ENCODE assay signal across 16 cellular contexts in genomic region chr1:199799116-199799515, GRCh38.
DNase-seq lines count a peak whose midpoint lies in the region; ATAC-seq and TF ChIP-seq lines count a peak whose summit lies in the region.
"Had no signal": no experiment of that assay in that cellular context is flagged by ENCODE, and none has a peak within 500 bp of the region (broad histone marks: within the 10 kb centered on the region; RNA-seq: fewer than 3 reads in every experiment).

No MANE protein-coding gene starts in this region.

- DNase-seq in A673 (ENCODE audit: low spot score) (peak; percentile 2), HCT116 (ENCODE audit: low read depth, low spot score) (no peak), WTC11 (ENCODE audit: low spot score) (peak; percentile 58), mesendoderm (peak; percentile 28), GF-D8 (lab: John Stamatoyannopoulos, UW) (no peak)
- no peak for DNase-seq in activated CD4-positive, alpha-beta T cell treated with anti-CD3 and anti-CD28 coated beads, Interleukin-2, amount 10 ng/mL, durations not matched to agents 7 days and 5 days
- DNase-seq: 8988T; ACHN; C1 segment of cervical spinal cord; Calu3; CD4-positive, alpha-beta T cell; DMS79; KG1 had no signal

- H3K4ac ChIP-seq in mesendoderm (ENCODE audit: low read depth, low read length): no peak overlapping the region

- RAD21 ChIA-PET in HCT116 (lab: Charles Lee; ENCODE audit: low non-redundant PET in 1 of 2, low total read pairs in 2 of 2, uncharacterized antibody in 2 of 2, unreplicated experiment in 2 of 2): no interaction called here

- H3K9ac ChIP-seq in HCT116 (ENCODE audit: low read length): no peak overlapping the region
- H3K9ac ChIP-seq in mesendoderm (ENCODE audit: low read length): no peak overlapping the region

- TF ChIP-seq POLR2A in HCT116 (IDR thresholded peaks at IDR 0.05; ENCODE audit: borderline replicate concordance, extremely low read depth, insufficient read depth, insufficient read length): no peak

- H4K8ac ChIP-seq in mesendoderm (ENCODE audit: low read depth, low read length): no peak overlapping the region

- CTCF ChIA-PET in A673 (lab: Charles Lee): no interaction called here
- CTCF ChIA-PET in HCT116 (lab: Charles Lee): no interaction called here
- CTCF ChIA-PET in WTC11 (lab: Charles Lee): no interaction called here
- CTCF ChIA-PET in activated CD4-positive, alpha-beta T cell treated with anti-CD3 and anti-CD28 coated beads, Interleukin-2, amount 10 ng/mL, durations not matched to agents 7 days and 5 days (lab: Charles Lee): no interaction called here

- H3K9me2 ChIP-seq in HCT116 (ENCODE audit: insufficient read depth): no peaks in the 10 kb centered on the region

- no peak overlapping the region for H3K4me2 ChIP-seq in HCT116 (ENCODE audit: low read length)
- H3K4me2 ChIP-seq in mesendoderm (ENCODE audit: low read length): no peak overlapping the region

- no peaks in the 10 kb centered on the region for H3K36me3 ChIP-seq in A673 (ENCODE audit: insufficient read depth, low read length, poor library complexity, severe bottlenecking)
- H3K36me3 ChIP-seq in HCT116 (ENCODE audit: control insufficient read depth in 1 of 2, insufficient read depth in 2 of 2, low read length in 2 of 2): no peaks in the 10 kb centered on the region
- no peaks in the 10 kb centered on the region for H3K36me3 ChIP-seq in mesendoderm (ENCODE audit: control insufficient read depth, insufficient read depth, low read length)

- intact Hi-C loops in A673 (cut with micrococcal nuclease; ENCODE audit: unreplicated experiment): loop anchor here (10.0 kb wide), 1 partner anchor 126 kb away; no protein-coding TSS in a partner anchor
- intact Hi-C loops in HCT116 (cut with micrococcal nuclease): no loop called here

- no peaks in the 10 kb centered on the region for H3K27me3 Mint-ChIP-seq in WTC11 (ENCODE audit: low read depth)
- H3K27me3 Mint-ChIP-seq in activated CD4-positive, alpha-beta T cell treated with anti-CD3 and anti-CD28 coated beads, Interleukin-2, amount 10 ng/mL, durations not matched to agents 7 days and 5 days: peaks cover 11% of the 10 kb centered on the region

- H4K5ac ChIP-seq in mesendoderm (ENCODE audit: low read length): no peak overlapping the region

- TF ChIP-seq CTCF in A673 (conservative IDR thresholded peaks at IDR 0.05; ENCODE audit: low read depth, low read length) (no peak), HCT116 (IDR thresholded peaks at IDR 0.05 in 2 of 3, conservative IDR thresholded peaks at IDR 0.05 in 1 of 3; ENCODE audit: borderline replicate concordance in 1 of 3, insufficient read depth in 1 of 3, low read depth in 2 of 3, low read length in 2 of 3) (no peak), WTC11 (IDR thresholded peaks at IDR 0.05) (no peak)

- H3K27ac Mint-ChIP-seq in WTC11: no peak overlapping the region
- no peak overlapping the region for H3K27ac Mint-ChIP-seq in activated CD4-positive, alpha-beta T cell treated with anti-CD3 and anti-CD28 coated beads, Interleukin-2, amount 10 ng/mL, durations not matched to agents 7 days and 5 days
- H3K27ac Mint-ChIP-seq: B cell; CD4-positive, alpha-beta T cell; IgD-negative memory B cell had no signal

- POLR2A ChIA-PET in A673 (lab: Charles Lee; ENCODE audit: low non-redundant PET) (no interaction called here), HCT116 (lab: Charles Lee) (no interaction called here), WTC11 (lab: Charles Lee) (no interaction called here)
- POLR2A ChIA-PET in activated CD4-positive, alpha-beta T cell treated with anti-CD3 and anti-CD28 coated beads, Interleukin-2, amount 10 ng/mL, durations not matched to agents 7 days and 5 days (lab: Charles Lee): no interaction called here

- BruUV-seq in A673 (replicated peaks; lab: Mats Ljungman, UMichigan) (no TSS peak), HCT116 (replicated peaks; lab: Mats Ljungman, UMichigan) (no TSS peak)

- H3K4me3 ChIP-seq in A673 (ENCODE audit: low read depth, low read length, poor library complexity, severe bottlenecking): no peak overlapping the region
- H3K4me3 ChIP-seq in HCT116 (replicated peaks in 1 of 2; ENCODE audit: low read depth in 1 of 2, low read length in 2 of 2): no peak overlapping the region
- no peak overlapping the region for H3K4me3 ChIP-seq in mesendoderm (ENCODE audit: low read length)

- H2BK15ac ChIP-seq in mesendoderm (replicated peaks; ENCODE audit: low read depth): no peak overlapping the region

- no peak for ATAC-seq in HCT116
- ATAC-seq in WTC11: peak; percentile 69
- ATAC-seq in HG02884 (IDR thresholded peaks at IDR 0.05; ENCODE audit: unreplicated experiment): no peak

- peaks cover 5% of the 10 kb centered on the region for H3K9me3 Mint-ChIP-seq in WTC11
- H3K9me3 Mint-ChIP-seq in activated CD4-positive, alpha-beta T cell treated with anti-CD3 and anti-CD28 coated beads, Interleukin-2, amount 10 ng/mL, durations not matched to agents 7 days and 5 days: no peaks in the 10 kb centered on the region
- H3K9me3 Mint-ChIP-seq: CD4-positive, alpha-beta T cell had no signal

- no peaks in the 10 kb centered on the region for H3K36me3 Mint-ChIP-seq in WTC11
- no peaks in the 10 kb centered on the region for H3K36me3 Mint-ChIP-seq in activated CD4-positive, alpha-beta T cell treated with anti-CD3 and anti-CD28 coated beads, Interleukin-2, amount 10 ng/mL, durations not matched to agents 7 days and 5 days (ENCODE audit: low read depth)
- H3K36me3 Mint-ChIP-seq: IgD-negative memory B cell had no signal

- no peak overlapping the region for H3K56ac ChIP-seq in mesendoderm (ENCODE audit: low read length)

- no peaks in the 10 kb centered on the region for H3K79me2 ChIP-seq in HCT116 (ENCODE audit: insufficient read depth, low read length)
- H3K79me2 ChIP-seq in mesendoderm (ENCODE audit: control insufficient read depth, insufficient read depth, low read length): no peaks in the 10 kb centered on the region

- no peak overlapping the region for H3K4me3 Mint-ChIP-seq in WTC11
- no peak overlapping the region for H3K4me3 Mint-ChIP-seq in activated CD4-positive, alpha-beta T cell treated with anti-CD3 and anti-CD28 coated beads, Interleukin-2, amount 10 ng/mL, durations not matched to agents 7 days and 5 days
- H3K4me3 Mint-ChIP-seq: B cell; CD4-positive, alpha-beta T cell; IgD-negative memory B cell had no signal

- peaks cover 43% of the 10 kb centered on the region for H3K27me3 ChIP-seq in A673 (replicated peaks; ENCODE audit: insufficient read depth, low read depth, low read length, poor library complexity)
- no peaks in the 10 kb centered on the region for H3K27me3 ChIP-seq in HCT116 (ENCODE audit: insufficient read depth, low read length)
- no peaks in the 10 kb centered on the region for H3K27me3 ChIP-seq in mesendoderm (ENCODE audit: insufficient read depth, low read length, poor library complexity)

- no peaks in the 10 kb centered on the region for H3K4me1 ChIP-seq in A673 (ENCODE audit: insufficient read depth, low read length, poor library complexity, severe bottlenecking)
- H3K4me1 ChIP-seq in HCT116 (ENCODE audit: control insufficient read depth in 1 of 2, insufficient read depth in 2 of 2, low read length in 2 of 2): peaks cover 0 to 2% of the 10 kb centered on the region in 2 experiments; a peak in 1 of 4 replicates
- H3K4me1 ChIP-seq in mesendoderm (ENCODE audit: control insufficient read depth, low read depth, low read length): no peaks in the 10 kb centered on the region

- H2BK5ac ChIP-seq in mesendoderm (ENCODE audit: low read length): no peak overlapping the region

- no peak for TF ChIP-seq RAD21 in HCT116 (IDR thresholded peaks at IDR 0.05; ENCODE audit: low read depth)

- H3K18ac ChIP-seq in mesendoderm (ENCODE audit: low read length): no peak overlapping the region

- no CpG with 5 or more reads among the region's 8 CpGs for WGBS in mesendoderm (ENCODE audit: extremely low coverage, insufficient coverage, low lambda C conversion rate)

- no peaks in the 10 kb centered on the region for H4K20me1 ChIP-seq in HCT116 (ENCODE audit: insufficient read depth)

- H3K9me3 ChIP-seq in A673 (ENCODE audit: low read depth, low read length, poor library complexity, severe bottlenecking): no peaks in the 10 kb centered on the region
- no peaks in the 10 kb centered on the region for H3K9me3 ChIP-seq in HCT116 (ENCODE audit: control insufficient read depth in 1 of 2, insufficient read depth in 1 of 2, low read depth in 1 of 2, low read length in 2 of 2)

- H2AFZ ChIP-seq in HCT116 (ENCODE audit: low read depth, low read length, poor library complexity, severe bottlenecking): peak overlapping the region; percentile 56

- H2AK5ac ChIP-seq in mesendoderm (ENCODE audit: low read length): no peak overlapping the region

- H2BK120ac ChIP-seq in mesendoderm (ENCODE audit: low read depth, low read length): no peak overlapping the region

- no peak overlapping the region for H3K23ac ChIP-seq in mesendoderm (ENCODE audit: low read length)

- H3K27ac ChIP-seq in A673 (ENCODE audit: low read depth, low read length, poor library complexity, severe bottlenecking) (no peak overlapping the region), HCT116 (ENCODE audit: low read depth, low read length) (no peak overlapping the region), mesendoderm (ENCODE audit: low read depth, low read length) (no peak overlapping the region)

- peaks cover 18% of the 10 kb centered on the region for H3K4me1 Mint-ChIP-seq in WTC11
- H3K4me1 Mint-ChIP-seq in activated CD4-positive, alpha-beta T cell treated with anti-CD3 and anti-CD28 coated beads, Interleukin-2, amount 10 ng/mL, durations not matched to agents 7 days and 5 days: no peaks in the 10 kb centered on the region
- H3K4me1 Mint-ChIP-seq: B cell, IgD-negative memory B cell had no signal

- no peaks in the 10 kb centered on the region for H3K79me1 ChIP-seq in mesendoderm (ENCODE audit: low read length)

TF ChIP-seq in HCT116, 20 proteins besides CTCF, POLR2A, EP300 and RAD21 (continues in another document):
- TF ChIP-seq TCF7L2 (IDR thresholded peaks at IDR 0.05; ENCODE audit: borderline replicate concordance, extremely low read depth, insufficient read depth, insufficient read length): no peak
- no peak for TF ChIP-seq CBX3 (IDR thresholded peaks at IDR 0.05; ENCODE audit: low read depth)
- TF ChIP-seq SRF (IDR thresholded peaks at IDR 0.05; ENCODE audit: low read depth): no peak
- no peak for TF ChIP-seq SP1 (IDR thresholded peaks at IDR 0.05; ENCODE audit: low read depth)

TF ChIP-seq in WTC11, 78 proteins besides CTCF, POLR2A, EP300 and RAD21 (continues in another document):
- TF ChIP-seq FOXJ3 (CRISPR knock-in tag; IDR thresholded peaks at IDR 0.05; ENCODE audit: borderline replicate concordance): no peak
- TF ChIP-seq GABPB1 (CRISPR knock-in tag; IDR thresholded peaks at IDR 0.05): no peak
- TF ChIP-seq ZNF138 (CRISPR knock-in tag; conservative IDR thresholded peaks at IDR 0.05): no peak
- TF ChIP-seq NR1H2 (CRISPR knock-in tag; IDR thresholded peaks at IDR 0.05): no peak
- TF ChIP-seq ZNF232 (CRISPR knock-in tag; IDR thresholded peaks at IDR 0.05): no peak
- TF ChIP-seq NFYB (CRISPR knock-in tag; conservative IDR thresholded peaks at IDR 0.05; ENCODE audit: low read depth): no peak

Comparison
In these comparisons a context has a peak if more than half of its experiments do, and no peak if none do; other contexts are left out.
1. DNase-seq: peak in A673 (single experiment), WTC11 (single experiment) and mesendoderm (single experiment); none in HCT116 (single experiment), GF-D8 (single experiment) and activated CD4-positive, alpha-beta T cell treated with anti-CD3 and anti-CD28 coated beads, Interleukin-2, amount 10 ng/mL, durations not matched to agents 7 days and 5 days (single experiment).